8 cellular contexts compared by ENCODE assay signal in the genomic region with DNA sequence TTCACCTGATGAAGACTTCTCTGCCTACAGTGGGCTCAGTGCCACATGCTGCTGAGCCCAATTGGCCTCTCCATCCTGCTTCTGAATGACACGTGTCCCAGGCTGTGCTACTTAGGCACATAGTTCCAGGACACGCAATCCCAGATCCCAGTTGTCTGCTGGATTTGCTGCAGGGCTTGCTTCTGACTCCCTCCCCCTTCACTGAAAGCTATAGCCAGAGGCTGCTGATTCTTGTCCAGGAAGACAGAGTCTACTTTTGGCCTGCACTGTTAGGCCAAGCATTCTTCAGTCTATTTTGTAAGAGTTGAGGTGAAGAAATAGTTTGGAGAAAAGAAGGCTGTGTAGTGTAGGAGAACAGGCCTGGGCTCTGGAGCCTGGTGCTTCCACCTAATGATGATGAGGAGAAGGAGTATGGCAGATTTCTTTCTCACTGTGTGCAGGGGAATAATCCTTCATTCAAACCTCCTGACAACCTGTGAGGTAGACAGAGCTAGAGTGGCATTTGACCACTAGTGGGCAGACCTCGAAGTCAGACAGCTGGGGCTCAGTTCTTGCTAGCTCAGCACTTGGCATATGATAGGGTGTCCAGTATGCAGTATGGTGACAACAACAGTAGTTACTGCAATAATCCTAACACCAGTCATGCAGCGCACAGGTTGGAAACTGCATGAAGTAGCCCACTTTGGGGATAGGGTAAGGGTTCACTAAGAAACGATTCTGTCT. TPM values are rescaled to one million over a fixed set of nuclear protein-coding genes. Genes with fewer than 3 reads are reported as not detected.
DNase-seq lines count a peak whose midpoint lies in the region; ATAC-seq and TF ChIP-seq lines count a peak whose summit lies in the region.

No MANE protein-coding gene starts in this region.

- ATAC-seq in Right ventricle myocardium inferior, result peak; percentile 85
- peak; percentile 55 for ATAC-seq in omental fat pad (ENCODE audit: low FRiP score)
- ATAC-seq in GM21367 (IDR thresholded peaks at IDR 0.05; ENCODE audit: unreplicated experiment), result no peak

- DNase-seq in Right ventricle myocardium inferior (ENCODE audit: missing footprints) (no peak), cardiac septum (ENCODE audit: low spot score) (no peak), NCI-H460 (ENCODE audit: extremely low read depth, low read depth) (peak; percentile 54), epithelial cell of esophagus (ENCODE audit: low read depth) (peak; percentile 62), omental fat pad (ENCODE audit: low spot score) (no peak), COR-L47 (lab: John Stamatoyannopoulos, UW) (no peak), hypothalamus (lab: John Stamatoyannopoulos, UW) (no peak)

- TF ChIP-seq CTCF in epithelial cell of esophagus (IDR thresholded peaks at IDR 0.05; ENCODE audit: insufficient read depth, low read depth, low read length, missing control alignments) (peak; percentile 58), omental fat pad (IDR thresholded peaks at IDR 0.05) (no peak)

- intact Hi-C loops in Right ventricle myocardium inferior (cut with DNase I), result loop anchor here (10.0 kb wide), 1 partner anchor 113 kb away; no protein-coding TSS in a partner anchor
- intact Hi-C loops in cardiac septum (cut with DNase I), result no loop called here

- no peak overlapping the region for H3K4me3 ChIP-seq in epithelial cell of esophagus (ENCODE audit: low read length)

RNA-seq across cellular contexts. Expression of gene ASPN, which starts 19.5 kb away (rescaled TPM):
- total RNA-seq in Right ventricle myocardium inferior (5.7 TPM), cardiac septum (30.3 TPM), omental fat pad (10 to 100 TPM in 2 of 4 donors, 1 to 10 TPM in 2; 4.8 to 17.7 (median 11.4) TPM)
- total RNA-seq in NCI-H460 (2014; rRNA removed; shearing (Covaris generic)), result not detected in 2 replicates
- not detected in 2 replicates for polyA plus RNA-seq in NCI-H460 (2014; cell fraction: nucleus; rRNA removed)

RNA-seq across cellular contexts. Expression of gene ECM2, which starts 34.0 kb away (rescaled TPM):
- 8.5 TPM for total RNA-seq in Right ventricle myocardium inferior
- total RNA-seq in cardiac septum, result 8.0 TPM
- total RNA-seq in NCI-H460 (2014; rRNA removed; shearing (Covaris generic)), result 0.07 TPM in 1 of 2 replicates, not detected in the other
- polyA plus RNA-seq in NCI-H460 (2014; cell fraction: nucleus; rRNA removed), result not detected in 2 replicates
- total RNA-seq in omental fat pad, result 10 to 100 TPM; 45.6 to 80.6 (median 54.1) TPM

Comparison
In these comparisons a context has a peak if more than half of its experiments do, and no peak if none do; other contexts are left out.
1. DNase-seq: peak in NCI-H460 (single experiment) and epithelial cell of esophagus (single experiment); none in Right ventricle myocardium inferior (single experiment), cardiac septum (single experiment), omental fat pad (single experiment), COR-L47 (single experiment) and hypothalamus (0 of 51).